ENCODE assay signal across 11 cellular contexts in the genomic region with DNA sequence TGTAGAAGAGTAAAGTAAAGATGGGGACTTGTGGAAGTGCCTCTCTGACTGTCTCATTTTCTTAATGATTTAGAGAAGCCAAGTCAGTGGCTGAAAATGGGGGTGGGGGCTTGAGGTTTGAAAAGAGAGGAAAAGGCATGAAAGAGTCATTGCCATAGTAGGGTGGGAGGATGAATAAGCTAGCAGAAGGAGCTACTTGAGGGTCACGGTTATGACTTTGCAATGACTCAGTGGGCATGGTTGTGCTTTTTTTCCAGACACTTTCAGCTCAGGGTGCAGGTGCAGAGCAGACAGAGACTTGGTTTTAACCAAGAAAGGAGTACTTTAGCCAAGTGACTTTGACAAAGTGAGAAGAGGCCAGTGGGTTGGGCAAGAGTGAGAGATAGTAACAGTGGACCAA.
A peak's percentile ranks its signal among the peaks of the same experiment; 100 is the strongest.
DNase-seq lines count a peak whose midpoint lies in the region; ATAC-seq and TF ChIP-seq lines count a peak whose summit lies in the region.
"Had no signal": no experiment of that assay in that cellular context is flagged by ENCODE, and none has a peak within 500 bp of the region (broad histone marks: within the 10 kb centered on the region; RNA-seq: fewer than 3 reads in every experiment).

No MANE protein-coding gene starts in this region.

- H3K27ac Mint-ChIP-seq in stimulated activated naive CD8-positive, alpha-beta T cell treated with anti-CD3 and anti-CD28 coated beads, Interleukin-15, amount 100 ng/mL, for 72 hours: no peak overlapping the region
- H3K27ac Mint-ChIP-seq: activated T-helper 1 cell treated with anti-CD3 and anti-CD28 coated beads, Interleukin-12 subunit alpha, Interleukin-12 subunit beta, Interleukin-2, Interleukin-4 antibody, amounts not matched to agents 30 ng/mL and 10 ng/mL and 1 ng/mL, durations not matched to agents 14 hours and 24 hours and 36 hours had no signal

- no peak overlapping the region for H3K4me3 Mint-ChIP-seq in stimulated activated naive CD8-positive, alpha-beta T cell treated with anti-CD3 and anti-CD28 coated beads, Interleukin-15, amount 100 ng/mL, for 72 hours
- H3K4me3 Mint-ChIP-seq: activated T-helper 1 cell treated with anti-CD3 and anti-CD28 coated beads, Interleukin-12 subunit alpha, Interleukin-12 subunit beta, Interleukin-2, Interleukin-4 antibody, amounts not matched to agents 30 ng/mL and 10 ng/mL and 1 ng/mL, durations not matched to agents 14 hours and 24 hours and 36 hours had no signal

- no peaks in the 10 kb centered on the region for H3K36me3 ChIP-seq in tibial artery

- H3K27me3 ChIP-seq in foreskin keratinocyte (no peaks in the 10 kb centered on the region), tibial artery (no peaks in the 10 kb centered on the region)

- H3K9me3 ChIP-seq in tibial artery: no peaks in the 10 kb centered on the region

- no peaks in the 10 kb centered on the region for H3K27me3 Mint-ChIP-seq in stimulated activated naive CD8-positive, alpha-beta T cell treated with anti-CD3 and anti-CD28 coated beads, Interleukin-15, amount 100 ng/mL, for 72 hours

- H3K9me3 Mint-ChIP-seq in stimulated activated naive CD8-positive, alpha-beta T cell treated with anti-CD3 and anti-CD28 coated beads, Interleukin-15, amount 100 ng/mL, for 72 hours: no peaks in the 10 kb centered on the region
- H3K9me3 Mint-ChIP-seq: activated T-helper 1 cell treated with anti-CD3 and anti-CD28 coated beads, Interleukin-12 subunit alpha, Interleukin-12 subunit beta, Interleukin-2, Interleukin-4 antibody, amounts not matched to agents 30 ng/mL and 10 ng/mL and 1 ng/mL, durations not matched to agents 14 hours and 24 hours and 36 hours had no signal

- intact Hi-C loops in tibial artery (cut with DNase I; ENCODE audit: low total_unique reads): no loop called here

- TF ChIP-seq CTCF in foreskin keratinocyte (conservative IDR thresholded peaks at IDR 0.05) (no peak), tibial artery (IDR thresholded peaks at IDR 0.05) (no peak)

- H3K27ac ChIP-seq in foreskin keratinocyte: no peak overlapping the region
- H3K27ac ChIP-seq in tibial artery: no peak overlapping the region
- H3K27ac ChIP-seq: C4-2B had no signal

- ATAC-seq in HG03565 (IDR thresholded peaks at IDR 0.05; ENCODE audit: unreplicated experiment) (peak; percentile 70), foreskin keratinocyte (peak; percentile 75), HG02970 (IDR thresholded peaks at IDR 0.05; ENCODE audit: low FRiP score, unreplicated experiment) (no peak)
- ATAC-seq in stimulated activated naive CD8-positive, alpha-beta T cell treated with anti-CD3 and anti-CD28 coated beads, Interleukin-15, amount 100 ng/mL, for 72 hours: peak; percentile 89

- DNase-seq in stimulated activated naive CD4-positive, alpha-beta T cell treated with Interleukin-2 at 50 U/mL for 16 hours (lab: John Stamatoyannopoulos, UW): peak; percentile 43
- no peak for DNase-seq in stimulated activated naive CD4-positive, alpha-beta T cell (lab: John Stamatoyannopoulos, UW)
- DNase-seq in foreskin keratinocyte (peak; percentile 15 to 62), tibial artery (no peak), NCI-H526 (lab: John Stamatoyannopoulos, UW) (no peak)
- peak; percentile 12 to 45 for DNase-seq in stimulated activated naive CD8-positive, alpha-beta T cell treated with anti-CD3 and anti-CD28 coated beads, Interleukin-15, amount 100 ng/mL, for 72 hours
- DNase-seq: NCI-H526 treated with DMSO at 0.1 percent for 48 hours had no signal

- H3K4me3 ChIP-seq in tibial artery: no peak overlapping the region

- H3K4me1 ChIP-seq in foreskin keratinocyte: peaks cover 33% of the 10 kb centered on the region
- no peaks in the 10 kb centered on the region for H3K4me1 ChIP-seq in tibial artery

- no peaks in the 10 kb centered on the region for H3K4me1 Mint-ChIP-seq in stimulated activated naive CD8-positive, alpha-beta T cell treated with anti-CD3 and anti-CD28 coated beads, Interleukin-15, amount 100 ng/mL, for 72 hours

Comparison
In these comparisons a context has a peak if more than half of its experiments do, and no peak if none do; other contexts are left out.
1. DNase-seq: peak in stimulated activated naive CD4-positive, alpha-beta T cell treated with Interleukin-2 at 50 U/mL for 16 hours (single experiment), foreskin keratinocyte (2 of 2) and stimulated activated naive CD8-positive, alpha-beta T cell treated with anti-CD3 and anti-CD28 coated beads, Interleukin-15, amount 100 ng/mL, for 72 hours (2 of 2); none in stimulated activated naive CD4-positive, alpha-beta T cell (0 of 6), tibial artery (0 of 2) and NCI-H526 (0 of 2).